In genomic region chr6:38495922-38496635, GRCh38 we compare ENCODE assay signal across 12 cellular contexts.
DNase-seq lines count a peak whose midpoint lies in the region; ATAC-seq and TF ChIP-seq lines count a peak whose summit lies in the region.
"Had no signal": no experiment of that assay in that cellular context is flagged by ENCODE, and none has a peak within 500 bp of the region (broad histone marks: within the 10 kb centered on the region; RNA-seq: fewer than 3 reads in every experiment).

No MANE protein-coding gene starts in this region.

- no peaks in the 10 kb centered on the region for H3K27me3 Mint-ChIP-seq in effector memory CD8-positive, alpha-beta T cell
- H3K27me3 Mint-ChIP-seq: CD4-positive, alpha-beta T cell had no signal

- H3K4me1 ChIP-seq in right lobe of liver, result no peaks in the 10 kb centered on the region

- DNase-seq in Daoy (ENCODE audit: low read depth) (peak; percentile 11), GM13977 (ENCODE audit: low spot score) (peak; percentile 21), T1000 (lab: John Stamatoyannopoulos, UW) (no peak), right lobe of liver (no peak), G401 (ENCODE audit: low spot score) (no peak)
- DNase-seq in effector memory CD8-positive, alpha-beta T cell, result no peak
- DNase-seq: CD4-positive, alpha-beta T cell; left cardiac atrium; NCI-H1105 treated with DMSO at 0.1 percent for 48 hours had no signal

- H3K27ac ChIP-seq in right lobe of liver, result no peak overlapping the region
- H3K27ac ChIP-seq: gastroesophageal sphincter had no signal

- 62% methylated on average over 5 of the region's 5 CpGs for WGBS in right lobe of liver (ENCODE audit: insufficient coverage, low coverage, low lambda C conversion rate, missing lambda C conversion rate)

- no peak overlapping the region for H3K4me3 Mint-ChIP-seq in effector memory CD8-positive, alpha-beta T cell
- H3K4me3 Mint-ChIP-seq: CD4-positive, alpha-beta T cell had no signal

- intact Hi-C loops in right lobe of liver (cut with DNase I), result no loop called here

- peaks cover 9 to 26% of the 10 kb centered on the region in 2 donors for H3K4me1 Mint-ChIP-seq in effector memory CD8-positive, alpha-beta T cell (ENCODE audit: low read depth in 2 of 2)

- H3K9me3 ChIP-seq in right lobe of liver, result no peaks in the 10 kb centered on the region
- H3K9me3 ChIP-seq: gastroesophageal sphincter had no signal

- H3K36me3 Mint-ChIP-seq in effector memory CD8-positive, alpha-beta T cell (ENCODE audit: insufficient read depth), result no peaks in the 10 kb centered on the region

- peak; percentile 58 for ATAC-seq in HG03175 (IDR thresholded peaks at IDR 0.05; ENCODE audit: unreplicated experiment)
- peak; percentile 41 for ATAC-seq in effector memory CD8-positive, alpha-beta T cell (replicated peaks)
- ATAC-seq in GM18517 (IDR thresholded peaks at IDR 0.05; ENCODE audit: unreplicated experiment), result no peak
- no peak for ATAC-seq in right lobe of liver
- ATAC-seq: gastroesophageal sphincter, left cardiac atrium had no signal

- no peaks in the 10 kb centered on the region for H3K9me3 Mint-ChIP-seq in effector memory CD8-positive, alpha-beta T cell
- H3K9me3 Mint-ChIP-seq: CD4-positive, alpha-beta T cell had no signal

- H3K36me3 ChIP-seq in right lobe of liver, result no peaks in the 10 kb centered on the region
- H3K36me3 ChIP-seq: gastroesophageal sphincter had no signal

- in situ Hi-C loops in GM13977 (cut with MboI; ENCODE audit: low pct_unique_long_range_greater_than_20kb, low sequenced_read_pairs, unreplicated experiment) (loop anchor here (10.0 kb wide), 1 partner anchor 461 kb away; no protein-coding TSS in a partner anchor), G401 (cut with HindIII; ENCODE audit: low sequenced_read_pairs) (no loop called here)

- no peak for TF ChIP-seq CTCF in GM13977 (IDR thresholded peaks at IDR 0.05; ENCODE audit: extremely low read depth, insufficient read depth, missing control alignments)
- TF ChIP-seq CTCF in right lobe of liver (IDR thresholded peaks at IDR 0.05), result no peak

- no peaks in the 10 kb centered on the region for H3K27me3 ChIP-seq in right lobe of liver
- H3K27me3 ChIP-seq: gastroesophageal sphincter had no signal

- peak overlapping the region in 1 of 2 donors; percentile 60 for H3K27ac Mint-ChIP-seq in effector memory CD8-positive, alpha-beta T cell
- H3K27ac Mint-ChIP-seq: CD4-positive, alpha-beta T cell had no signal

- no peak overlapping the region for H3K4me3 ChIP-seq in right lobe of liver
- H3K4me3 ChIP-seq: gastroesophageal sphincter had no signal

- TF ChIP-seq POLR2A in right lobe of liver (IDR thresholded peaks at IDR 0.05), result no peak

Comparison
In these comparisons a context has a peak if more than half of its experiments do, and no peak if none do; other contexts are left out.
1. DNase-seq: peak in Daoy (single experiment) and GM13977 (single experiment); none in effector memory CD8-positive, alpha-beta T cell (0 of 3), T1000 (single experiment), right lobe of liver (0 of 3) and G401 (single experiment).
2. ATAC-seq: peak in HG03175 (single experiment) and effector memory CD8-positive, alpha-beta T cell (single experiment); none in GM18517 (single experiment) and right lobe of liver (0 of 4).